In genomic region chr1:1230656-1231399, GRCh38 we compare ENCODE assay signal across 8 cellular contexts. TPM values are rescaled to one million over a fixed set of nuclear protein-coding genes. Genes with fewer than 3 reads are reported as not detected.
DNase-seq lines count a peak whose midpoint lies in the region; ATAC-seq and TF ChIP-seq lines count a peak whose summit lies in the region.

No MANE protein-coding gene starts in this region.

- ATAC-seq in left cardiac atrium = peak; percentile 1 to 2
- no peak for ATAC-seq in left ventricle myocardium superior
- peak; percentile 74 for ATAC-seq in mucosa of descending colon

- peaks cover 10% of the 10 kb centered on the region; the same call in 1 of the 2 replicates for H4K20me1 ChIP-seq in OCI-LY3 (ENCODE audit: insufficient read depth, low read length)

- no peak overlapping the region for H2AFZ ChIP-seq in OCI-LY3 (ENCODE audit: low read depth, low read length)

- peak overlapping the region; percentile 59 for H3K27ac ChIP-seq in OCI-LY3 (ENCODE audit: low read length)

- H3K4me1 ChIP-seq in OCI-LY3 (ENCODE audit: low read length) (peaks cover 16% of the 10 kb centered on the region), mucosa of descending colon (ENCODE audit: low read depth) (peaks cover 27% of the 10 kb centered on the region)

- H3K9me3 ChIP-seq in OCI-LY3 (ENCODE audit: insufficient read depth, low read length) = no peaks in the 10 kb centered on the region
- no peaks in the 10 kb centered on the region for H3K9me3 ChIP-seq in mucosa of descending colon

- peak overlapping the region; percentile 94 for H3K9ac ChIP-seq in OCI-LY3 (ENCODE audit: low read length)

- peak overlapping the region; percentile 96 for H3K4me3 ChIP-seq in OCI-LY3 (ENCODE audit: low read length)
- H3K4me3 ChIP-seq in mucosa of descending colon = peak overlapping the region; percentile 98

- H3K79me2 ChIP-seq in OCI-LY3 (ENCODE audit: low read length) = peaks cover 82% of the 10 kb centered on the region

- no peaks in the 10 kb centered on the region for H3K27me3 ChIP-seq in OCI-LY3 (ENCODE audit: low read depth, low read length)

- DNase-seq in left cardiac atrium = no peak
- no peak for DNase-seq in left ventricle myocardium superior
- DNase-seq in dermis blood vessel endothelial cell = peak; percentile 78
- peak in 2 of 3 donors; percentile 56 to 79 for DNase-seq in mucosa of descending colon
- no peak for DNase-seq in posterior vena cava (ENCODE audit: low spot score)
- DNase-seq in DMS153 (lab: John Stamatoyannopoulos, UW) = no peak
- no peak for DNase-seq in superior temporal gyrus (ENCODE audit: extremely low spot score)

- TF ChIP-seq CTCF in OCI-LY3 (IDR thresholded peaks at IDR 0.05; ENCODE audit: low read depth, low read length) = no peak
- no peak for TF ChIP-seq CTCF in mucosa of descending colon (IDR thresholded peaks at IDR 0.05)

- intact Hi-C loops in left cardiac atrium (cut with DNase I) (loop anchor here in 1 of 2 donors (5.0 kb wide), 1 partner anchor 114 kb away; the partner anchor contains the start of gene C1orf159), left ventricle myocardium superior (cut with micrococcal nuclease) (no loop called here), mucosa of descending colon (cut with DNase I, micrococcal nuclease) (no loop called here), posterior vena cava (cut with DNase I) (no loop called here)

- peak overlapping the region; percentile 94 for H3K4me2 ChIP-seq in OCI-LY3 (ENCODE audit: low read length)

- H3K36me3 ChIP-seq in OCI-LY3 (replicated peaks; ENCODE audit: low read depth, low read length) (peaks cover 50% of the 10 kb centered on the region), mucosa of descending colon (ENCODE audit: low read depth) (peaks cover 7% of the 10 kb centered on the region)

RNA-seq across cellular contexts. Expression of gene SDF4, which starts 1.0 kb away (rescaled TPM):
- total RNA-seq in left cardiac atrium = 100 to 1,000 TPM; 132 to 173 TPM
- total RNA-seq in left ventricle myocardium superior = 117 TPM
- total RNA-seq in dermis blood vessel endothelial cell = 122 and 160 TPM in 2 replicates
- 100 to 1,000 TPM; 169 to 257 (median 226) TPM for total RNA-seq in mucosa of descending colon
- total RNA-seq in posterior vena cava = 100 to 1,000 TPM; 121 to 151 TPM

RNA-seq across cellular contexts. Expression of gene B3GALT6, which starts 1.2 kb away (rescaled TPM):
- total RNA-seq in left cardiac atrium (10 to 100 TPM; 11.3 to 16.0 TPM), left ventricle myocardium superior (7.5 TPM), dermis blood vessel endothelial cell (36.1 and 46.6 TPM in 2 replicates), mucosa of descending colon (10 to 100 TPM in 1 of 3 donors, 1 to 10 TPM in 2; 7.3 to 12.5 (median 9.0) TPM), posterior vena cava (10 to 100 TPM in 1 of 2 donors, 1 to 10 TPM in 1; 9.9 to 10.3 TPM)

RNA-seq across cellular contexts. Expression of gene C1QTNF12, which starts 15.7 kb away (rescaled TPM):
- total RNA-seq in left cardiac atrium (1 to 10 TPM in 1 of 2 donors, not detected in 1; 1.5 TPM), left ventricle myocardium superior (0.50 TPM), dermis blood vessel endothelial cell (0.17 and 0.56 TPM in 2 replicates), mucosa of descending colon (10 to 100 TPM; 21.5 to 54.0 (median 36.5) TPM), posterior vena cava (1 to 10 TPM; 1.9 to 4.1 TPM)

RNA-seq across cellular contexts. Expression of gene TNFRSF4, which starts 16.9 kb away (rescaled TPM):
- total RNA-seq in left cardiac atrium = 1 to 10 TPM; 1.2 to 1.6 TPM
- total RNA-seq in left ventricle myocardium superior = 2.3 TPM
- 1.8 and 4.8 TPM in 2 replicates for total RNA-seq in dermis blood vessel endothelial cell
- 1 to 10 TPM in 1 of 3 donors, under 1 TPM in 2; 0.69 to 1.2 (median 0.80) TPM for total RNA-seq in mucosa of descending colon
- total RNA-seq in posterior vena cava = 1 to 10 TPM; 2.0 to 2.8 TPM

RNA-seq across cellular contexts. Expression of gene TNFRSF18, which starts 24.4 kb away (rescaled TPM):
- total RNA-seq in left cardiac atrium (under 1 TPM in 1 of 2 donors, not detected in 1; 0.44 TPM), left ventricle myocardium superior (0.32 TPM), dermis blood vessel endothelial cell (1.0 TPM in 1 of 2 replicates, not detected in the other), mucosa of descending colon (1 to 10 TPM; 1.6 to 2.2 (median 2.2) TPM), posterior vena cava (under 1 TPM; 0.33 to 0.93 TPM)

Comparison
In these comparisons a context has a peak if more than half of its experiments do, and no peak if none do; other contexts are left out.
1. DNase-seq: peak in dermis blood vessel endothelial cell (single experiment) and mucosa of descending colon (2 of 3); none in left cardiac atrium (single experiment), left ventricle myocardium superior (single experiment), posterior vena cava (single experiment), DMS153 (single experiment) and superior temporal gyrus (single experiment).
2. RNA of gene C1QTNF12, which starts 15.7 kb away (total RNA-seq): 21.5 to 54.0 TPM in mucosa of descending colon; 1.9 to 4.1 TPM in posterior vena cava, 1.5 TPM in left cardiac atrium, 0.50 TPM in left ventricle myocardium superior (single experiment) and 0.17 to 0.56 TPM in dermis blood vessel endothelial cell; every median in the first group is over 4 times any median in the second.